13 cellular contexts compared by ENCODE assay signal in the genomic region with DNA sequence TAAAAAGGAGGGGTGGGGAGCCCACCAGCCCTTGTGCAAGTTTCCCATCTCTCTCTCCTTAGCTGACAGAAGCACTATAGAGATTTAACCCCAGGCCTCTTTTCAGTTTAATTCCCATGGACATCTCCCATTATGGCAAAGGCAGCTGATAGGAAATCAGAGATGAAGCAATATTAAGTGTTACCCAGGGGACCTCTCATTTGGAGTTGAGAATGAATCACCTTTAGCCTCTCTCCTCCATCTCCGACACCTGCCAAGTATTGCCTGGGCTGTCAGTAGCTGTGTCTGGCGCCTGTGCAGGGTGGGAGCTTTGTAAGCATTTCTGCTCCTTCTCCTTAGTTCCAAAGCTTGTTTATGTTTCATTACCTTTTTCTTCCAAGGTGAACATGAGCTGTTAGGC.
A peak's percentile ranks its signal among the peaks of the same experiment; 100 is the strongest.
DNase-seq lines count a peak whose midpoint lies in the region; ATAC-seq, FAIRE-seq and TF ChIP-seq lines count a peak whose summit lies in the region.
"Had no signal": no experiment of that assay in that cellular context is flagged by ENCODE, and none has a peak within 500 bp of the region (broad histone marks: within the 10 kb centered on the region; RNA-seq: fewer than 3 reads in every experiment).

No MANE protein-coding gene starts in this region.

- intact Hi-C loops in breast epithelium (cut with DNase I; ENCODE audit: low total_unique reads) (no loop called here), left lung (cut with DNase I) (no loop called here)
- intact Hi-C loops in activated T-helper 2 cell treated with anti-CD3 and anti-CD28 coated beads, Interferon-gamma antibody, Interleukin-2, Interleukin-4, amounts not matched to agents 10 μg/mL and 5 μg/mL and 100 μg/mL, durations not matched to agents 14 hours and 24 hours and 36 hours (cut with micrococcal nuclease): no loop called here

- FAIRE-seq in A549 (lab: Jason Lieb, UNC): no peak
- FAIRE-seq: H54 had no signal

- TF ChIP-seq EP300 in A549 (IDR thresholded peaks at IDR 0.05): no peak

- no peaks in the 10 kb centered on the region for H3F3A ChIP-seq in Loucy (ENCODE audit: low read depth)
- no peaks in the 10 kb centered on the region for H3F3A ChIP-seq in GM23248 (ENCODE audit: insufficient read depth)

- H3K9ac ChIP-seq in Loucy (ENCODE audit: low read depth, low read length, poor library complexity, severe bottlenecking): no peak overlapping the region
- no peak overlapping the region for H3K9ac ChIP-seq in GM23248
- H3K9ac ChIP-seq: KMS-11 had no signal

- H3K4me2 ChIP-seq in A549 (peak overlapping the region; percentile 70), Loucy (ENCODE audit: low read depth, low read length, poor library complexity, severe bottlenecking) (no peak overlapping the region), GM23248 (ENCODE audit: unreplicated experiment) (no peak overlapping the region)
- H3K4me2 ChIP-seq: KMS-11 had no signal

- H3K27ac ChIP-seq in A549: peak overlapping the region; percentile 51 to 77
- H3K27ac ChIP-seq in breast epithelium: peak overlapping the region; percentile 4 to 53
- no peak overlapping the region for H3K27ac ChIP-seq in left lung
- no peak overlapping the region for H3K27ac ChIP-seq in GM23248
- H3K27ac ChIP-seq: KMS-11 had no signal

- TF ChIP-seq POLR2A in A549 (IDR thresholded peaks at IDR 0.05; ENCODE audit: low read length) (no peak), breast epithelium (IDR thresholded peaks at IDR 0.05) (no peak)

- 33% methylated on average over 2 of the region's 2 CpGs for WGBS in A549 (ENCODE audit: missing lambda C conversion rate)
- 58 to 70% methylated on average over 2 of the region's 2 CpGs for WGBS in GM23248 (ENCODE audit: low coverage in 1 of 2, low lambda C conversion rate in 2 of 2, missing lambda C conversion rate in 2 of 2), 2 experiments

- in situ Hi-C loops in GM23248 (cut with MboI): no loop called here

- no peaks in the 10 kb centered on the region for H3K36me3 Mint-ChIP-seq in activated T-helper 2 cell treated with anti-CD3 and anti-CD28 coated beads, Interferon-gamma antibody, Interleukin-2, Interleukin-4, amounts not matched to agents 10 μg/mL and 5 μg/mL and 100 μg/mL, durations not matched to agents 14 hours and 24 hours and 36 hours (ENCODE audit: low read depth)

- H3K9me3 ChIP-seq in A549 (no peaks in the 10 kb centered on the region), Loucy (ENCODE audit: insufficient read depth, low read depth, low read length) (no peaks in the 10 kb centered on the region), breast epithelium (no peaks in the 10 kb centered on the region), left lung (no peaks in the 10 kb centered on the region), GM23248 (ENCODE audit: low read depth) (no peaks in the 10 kb centered on the region)

- H3K27me3 ChIP-seq in Loucy (ENCODE audit: insufficient read depth, low read length, poor library complexity, severe bottlenecking): no peaks in the 10 kb centered on the region
- H3K27me3 ChIP-seq in breast epithelium: no peaks in the 10 kb centered on the region
- H3K27me3 ChIP-seq in left lung: no peaks in the 10 kb centered on the region
- no peaks in the 10 kb centered on the region for H3K27me3 ChIP-seq in GM23248 (replicated peaks; ENCODE audit: insufficient read depth)

- POLR2A ChIA-PET in A549 (lab: Yijun Ruan, JAX): interaction anchor here (2.1 kb wide), 1 partner anchor 99 kb away, joined by 6 read pairs; no protein-coding TSS in a partner anchor

- peaks cover 3% of the 10 kb centered on the region for H3K4me1 Mint-ChIP-seq in activated T-helper 2 cell treated with anti-CD3 and anti-CD28 coated beads, Interferon-gamma antibody, Interleukin-2, Interleukin-4, amounts not matched to agents 10 μg/mL and 5 μg/mL and 100 μg/mL, durations not matched to agents 14 hours and 24 hours and 36 hours (ENCODE audit: low read depth)

- no peak for TF ChIP-seq RAD21 in A549 (conservative IDR thresholded peaks at IDR 0.05 in 1 of 2, IDR thresholded peaks at IDR 0.05 in 1 of 2)

- H3K4me3 ChIP-seq in A549 (peak overlapping the region; percentile 10; the same call in 1 of the 3 replicates), Loucy (ENCODE audit: low read length, poor library complexity, severe bottlenecking) (no peak overlapping the region), breast epithelium (no peak overlapping the region), left lung (no peak overlapping the region), GM23248 (no peak overlapping the region)

- H3K36me3 ChIP-seq in Loucy (ENCODE audit: insufficient read depth, low read length) (no peaks in the 10 kb centered on the region), breast epithelium (no peaks in the 10 kb centered on the region), left lung (no peaks in the 10 kb centered on the region), GM23248 (ENCODE audit: low read depth) (no peaks in the 10 kb centered on the region)

- no peaks in the 10 kb centered on the region for H3K9me3 Mint-ChIP-seq in activated T-helper 2 cell treated with anti-CD3 and anti-CD28 coated beads, Interferon-gamma antibody, Interleukin-2, Interleukin-4, amounts not matched to agents 10 μg/mL and 5 μg/mL and 100 μg/mL, durations not matched to agents 14 hours and 24 hours and 36 hours

- H3K27me3 Mint-ChIP-seq in activated T-helper 2 cell treated with anti-CD3 and anti-CD28 coated beads, Interferon-gamma antibody, Interleukin-2, Interleukin-4, amounts not matched to agents 10 μg/mL and 5 μg/mL and 100 μg/mL, durations not matched to agents 14 hours and 24 hours and 36 hours (ENCODE audit: low read depth): peaks cover 2% of the 10 kb centered on the region

- H3K4me3 Mint-ChIP-seq in activated T-helper 2 cell treated with anti-CD3 and anti-CD28 coated beads, Interferon-gamma antibody, Interleukin-2, Interleukin-4, amounts not matched to agents 10 μg/mL and 5 μg/mL and 100 μg/mL, durations not matched to agents 14 hours and 24 hours and 36 hours (ENCODE audit: low read depth): no peak overlapping the region

- H3K9me2 ChIP-seq in Loucy (replicated peaks; ENCODE audit: low read depth, low read length) (no peaks in the 10 kb centered on the region), GM23248 (ENCODE audit: insufficient read depth) (no peaks in the 10 kb centered on the region)

- CTCF ChIA-PET in A549 (lab: Yijun Ruan, JAX): interaction anchor here (1.4 kb wide), 1 partner anchor 99 kb away, joined by 3 read pairs; no protein-coding TSS in a partner anchor

- peak overlapping the region; percentile 6; the same call in 1 of the 2 replicates for H2AFZ ChIP-seq in Loucy (ENCODE audit: low read length)
- no peak overlapping the region for H2AFZ ChIP-seq in GM23248

- H3K27ac Mint-ChIP-seq in activated T-helper 2 cell treated with anti-CD3 and anti-CD28 coated beads, Interferon-gamma antibody, Interleukin-2, Interleukin-4, amounts not matched to agents 10 μg/mL and 5 μg/mL and 100 μg/mL, durations not matched to agents 14 hours and 24 hours and 36 hours: no peak overlapping the region

- DNase-seq in A549 (ENCODE audit: low read depth in 1 of 2, low spot score in 1 of 2) (no peak), breast epithelium (ENCODE audit: low spot score in 2 of 2) (no peak), left lung (no peak), GM23248 (no peak)
- no peak for DNase-seq in activated T-helper 2 cell treated with anti-CD3 and anti-CD28 coated beads, Interferon-gamma antibody, Interleukin-2, Interleukin-4, amounts not matched to agents 10 μg/mL and 5 μg/mL and 100 μg/mL, durations not matched to agents 14 hours and 24 hours and 36 hours (ENCODE audit: low spot score)
- DNase-seq: MM.1S, NCI-H187 treated with DMSO at 0.1 percent for 48 hours, NCI-H524, SHP77 had no signal

- TF ChIP-seq CTCF in A549 (IDR thresholded peaks at IDR 0.05) (no peak), Loucy (conservative IDR thresholded peaks at IDR 0.05; ENCODE audit: low read length) (no peak), breast epithelium (IDR thresholded peaks at IDR 0.05) (no peak), left lung (IDR thresholded peaks at IDR 0.05) (no peak)

- no peaks in the 10 kb centered on the region for H4K20me1 ChIP-seq in Loucy (ENCODE audit: insufficient read depth, low read length, poor library complexity, severe bottlenecking)
- no peaks in the 10 kb centered on the region for H4K20me1 ChIP-seq in GM23248 (ENCODE audit: insufficient read depth)

- ATAC-seq in A549 (peak; percentile 37 to 47; a peak in 2 of 6 replicates), left lung (peak; percentile 57), GM19035 (IDR thresholded peaks at IDR 0.05; ENCODE audit: unreplicated experiment) (no peak)

- H3K79me2 ChIP-seq in Loucy (ENCODE audit: insufficient read depth, low read length) (no peaks in the 10 kb centered on the region), GM23248 (ENCODE audit: insufficient read depth) (no peaks in the 10 kb centered on the region)

- H3K4me1 ChIP-seq in A549 (peaks cover 43% of the 10 kb centered on the region), Loucy (ENCODE audit: insufficient read depth, low read length, poor library complexity, severe bottlenecking) (peaks cover 9% of the 10 kb centered on the region), breast epithelium (no peaks in the 10 kb centered on the region), left lung (peaks cover 0 to 4% of the 10 kb centered on the region in 2 donors), GM23248 (ENCODE audit: insufficient read depth) (no peaks in the 10 kb centered on the region)

TF ChIP-seq in A549, 52 proteins besides CTCF, POLR2A, EP300 and RAD21:
- TF ChIP-seq CEBPB (IDR thresholded peaks at IDR 0.05) (0 out of 4 replicates have a peak, but pooled peaks of 1 of the 2 experiments have one; percentile 30), MAFK (IDR thresholded peaks at IDR 0.05; ENCODE audit: partially characterized antibody) (no peak)
TF ChIP-seq in A549: peak in this region for 1.

Comparison
In these comparisons a context has a peak if more than half of its experiments do, and no peak if none do; other contexts are left out.
1. H3K27ac ChIP-seq: peak in A549 (2 of 2) and breast epithelium (2 of 2); none in left lung (0 of 2) and GM23248 (single experiment).